In genomic region chr21:46465153-46465552, GRCh38 we compare ENCODE assay signal across 6 cellular contexts. TPM values are rescaled to one million over a fixed set of nuclear protein-coding genes. Genes with fewer than 3 reads are reported as not detected.
DNase-seq lines count a peak whose midpoint lies in the region; ATAC-seq and TF ChIP-seq lines count a peak whose summit lies in the region.
"Not testable (repeated sequence)": the region's sequence is repeated elsewhere in the genome, so short reads cannot be mapped to it uniquely, and the experiment has no call there.

No MANE protein-coding gene starts in this region.

- not testable (repeated sequence) for H3K4me1 Mint-ChIP-seq in Caco-2 (ENCODE audit: low read depth, unreplicated experiment)
- peaks cover 40% of the 10 kb centered on the region for H3K4me1 Mint-ChIP-seq in central memory CD8-positive, alpha-beta T cell
- H3K4me1 Mint-ChIP-seq in immature natural killer cell, result peaks cover 31 to 83% of the 10 kb centered on the region in 2 donors

- intact Hi-C loops in Caco-2 (cut with micrococcal nuclease; ENCODE audit: unreplicated experiment); Right ventricle myocardium inferior (cut with DNase I): not testable (repeated sequence)

- H3K27ac Mint-ChIP-seq in Caco-2 (ENCODE audit: unreplicated experiment) (peak overlapping the region; percentile 57), immature natural killer cell (peak overlapping the region in 4 of 6 donors; percentile 25 to 70 (median 57))
- peak overlapping the region; percentile 52 for H3K27ac Mint-ChIP-seq in central memory CD8-positive, alpha-beta T cell (ENCODE audit: low read depth)

- POLR2A ChIA-PET in Caco-2 (lab: Charles Lee), result not testable (repeated sequence)

- CTCF ChIA-PET in Caco-2 (lab: Charles Lee), result not testable (repeated sequence)

- H3K9me3 ChIP-seq in Caco-2, neutrophil: not testable (repeated sequence)

- H3K27ac ChIP-seq in neutrophil, result peak overlapping the region; percentile 73

- DNase-seq in Caco-2; central memory CD8-positive, alpha-beta T cell (ENCODE audit: low spot score in 2 of 2); immature natural killer cell: not testable (repeated sequence)
- peak; percentile 12 for DNase-seq in activated CD8-positive, alpha-beta memory T cell treated with anti-CD3 and anti-CD28 coated beads, Interleukin-2, amount 50 U/mL, for 48 hours
- DNase-seq in Right ventricle myocardium inferior (ENCODE audit: missing footprints), result peak; percentile 63

- H3K4me1 ChIP-seq in Caco-2, result not testable (repeated sequence)
- H3K4me1 ChIP-seq in neutrophil (ENCODE audit: control insufficient read depth in 1 of 2, insufficient read depth in 1 of 2, low read depth in 1 of 2, low read length in 1 of 2), result peaks cover 27 to 32% of the 10 kb centered on the region in 2 experiments

- not testable (repeated sequence) for H3K27me3 Mint-ChIP-seq in Caco-2 (ENCODE audit: insufficient read depth, unreplicated experiment); central memory CD8-positive, alpha-beta T cell; immature natural killer cell (ENCODE audit: low read depth in 3 of 3)

- not testable (repeated sequence) for H3K4me3 ChIP-seq in Caco-2 (ENCODE audit: low read depth, low read length); neutrophil (ENCODE audit: low read depth in 1 of 2, low read length in 1 of 2)

- H3K4me3 Mint-ChIP-seq in Caco-2 (ENCODE audit: unreplicated experiment); central memory CD8-positive, alpha-beta T cell; immature natural killer cell: not testable (repeated sequence)

- not testable (repeated sequence) for H3K36me3 ChIP-seq in Caco-2 (ENCODE audit: control insufficient read depth, insufficient read depth, low read length)
- peaks cover 17% of the 10 kb centered on the region for H3K36me3 ChIP-seq in neutrophil

- H3K27me3 ChIP-seq in Caco-2 (replicated peaks; ENCODE audit: control insufficient read depth, insufficient read depth, low read length); neutrophil: not testable (repeated sequence)

- not testable (repeated sequence) for TF ChIP-seq CTCF in Caco-2 (IDR thresholded peaks at IDR 0.05; ENCODE audit: insufficient read depth in 1 of 2, low read depth in 1 of 2, low read length in 1 of 2, severe bottlenecking in 1 of 2, unreplicated experiment in 1 of 2); neutrophil (IDR thresholded peaks at IDR 0.05)

- not testable (repeated sequence) for ATAC-seq in central memory CD8-positive, alpha-beta T cell (replicated peaks; ENCODE audit: extremely low read depth, poor library complexity, severe bottlenecking); Right ventricle myocardium inferior

- not testable (repeated sequence) for H3K9me3 Mint-ChIP-seq in Caco-2 (ENCODE audit: unreplicated experiment); central memory CD8-positive, alpha-beta T cell; immature natural killer cell

- H3K36me3 Mint-ChIP-seq in Caco-2 (ENCODE audit: insufficient read depth, unreplicated experiment) (peaks cover 48% of the 10 kb centered on the region), immature natural killer cell (peaks cover 14 to 25% (median 16%) of the 10 kb centered on the region in 3 donors)
- H3K36me3 Mint-ChIP-seq in central memory CD8-positive, alpha-beta T cell (ENCODE audit: insufficient read depth), result peaks cover 14% of the 10 kb centered on the region

- BruUV-seq in Caco-2 (replicated peaks; lab: Mats Ljungman, UMichigan), result not testable (repeated sequence)

RNA-seq across cellular contexts. Expression of gene DIP2A, which starts 6.5 kb away (rescaled TPM):
- 44.6 and 51.2 TPM in 2 replicates for total RNA-seq in Caco-2 (2022)
- 23.9 TPM for total RNA-seq in Right ventricle myocardium inferior
- polyA plus RNA-seq in immature natural killer cell, result 10 to 100 TPM; 23.1 to 64.8 (median 26.9) TPM
